ENCODE assay signal across 8 cellular contexts in genomic region chr1:42846257-42847110, GRCh38. TPM values are rescaled to one million over a fixed set of nuclear protein-coding genes. Genes with fewer than 3 reads are reported as not detected.
A peak's percentile ranks its signal among the peaks of the same experiment; 100 is the strongest.
DNase-seq lines count a peak whose midpoint lies in the region; ATAC-seq and TF ChIP-seq lines count a peak whose summit lies in the region.

Gene ZNF691, plus strand, starts transcription at chr1:42846613. Its CDS starts 3,046 bp downstream, at chr1:42849659.

- TF ChIP-seq CTCF in endodermal cell (conservative IDR thresholded peaks at IDR 0.05) = peak; percentile 67

- H3K9me3 Mint-ChIP-seq in activated CD8-positive, alpha-beta memory T cell treated with anti-CD3 and anti-CD28 coated beads, Interleukin-2, amount 10 ng/mL, durations not matched to agents 7 days and 5 days (ENCODE audit: low read depth) = peaks cover 2% of the 10 kb centered on the region
- H3K9me3 Mint-ChIP-seq in endodermal cell = peaks cover 22% of the 10 kb centered on the region

- peak within 1 kb of the TSS; percentile 91 for H3K4me3 Mint-ChIP-seq in activated CD8-positive, alpha-beta memory T cell treated with anti-CD3 and anti-CD28 coated beads, Interleukin-2, amount 10 ng/mL, durations not matched to agents 7 days and 5 days
- H3K4me3 Mint-ChIP-seq in endodermal cell = peak within 1 kb of the TSS; percentile 90

- CTCF ChIA-PET in activated CD8-positive, alpha-beta memory T cell treated with anti-CD3 and anti-CD28 coated beads, Interleukin-2, amount 10 ng/mL, durations not matched to agents 7 days and 5 days (lab: Charles Lee) = interaction anchor here (0.7 to 3.5 kb wide), 18 partner anchors 9 to 227 kb away, joined by 3 to 19 read pairs (median 6); partner anchors contain the start of genes C1orf50, ERMAP, P3H1 and SVBP

- H3K4me3 ChIP-seq in endodermal cell (ENCODE audit: low read length) = peak within 1 kb of the TSS; percentile 87

- H3K4me1 ChIP-seq in endodermal cell (ENCODE audit: control insufficient read depth, insufficient read depth, low read length) = peaks cover 3% of the 10 kb centered on the region

- in situ Hi-C loops in Caki2 (cut with HindIII; ENCODE audit: low pct_unique_long_range_greater_than_20kb, low sequenced_read_pairs) = no loop called here

- 1 to 2% methylated on average over 26 to 50 of the region's 50 CpGs for WGBS in endodermal cell (ENCODE audit: insufficient coverage in 1 of 2, insufficient read length in 1 of 2), 2 experiments

- peak; percentile 88 for ATAC-seq in GM21360 (IDR thresholded peaks at IDR 0.05; ENCODE audit: unreplicated experiment)
- ATAC-seq in activated CD8-positive, alpha-beta memory T cell treated with anti-CD3 and anti-CD28 coated beads, Interleukin-2, amount 10 ng/mL, durations not matched to agents 7 days and 5 days = peak; percentile 98

- H3K27ac Mint-ChIP-seq in activated CD8-positive, alpha-beta memory T cell treated with anti-CD3 and anti-CD28 coated beads, Interleukin-2, amount 10 ng/mL, durations not matched to agents 7 days and 5 days = peak within 1 kb of the TSS; percentile 81
- peak within 1 kb of the TSS; percentile 81 for H3K27ac Mint-ChIP-seq in endodermal cell

- no peaks in the 10 kb centered on the region for H3K27me3 Mint-ChIP-seq in activated CD8-positive, alpha-beta memory T cell treated with anti-CD3 and anti-CD28 coated beads, Interleukin-2, amount 10 ng/mL, durations not matched to agents 7 days and 5 days
- H3K27me3 Mint-ChIP-seq in endodermal cell (ENCODE audit: insufficient read depth) = no peaks in the 10 kb centered on the region

- DNase-seq in Caki2 (ENCODE audit: low read depth) (peak; percentile 94), HT1080 (ENCODE audit: low read depth) (peak; percentile 98), NOMO-1 treated with dmso at 0.1 percent for 144 hours (lab: John Stamatoyannopoulos, UW; ENCODE audit: unreplicated experiment) (peak; percentile 94), endodermal cell (peak; percentile 97), mesenteric fat pad (ENCODE audit: low spot score) (peak; percentile 94)
- DNase-seq in activated CD8-positive, alpha-beta memory T cell treated with anti-CD3 and anti-CD28 coated beads, Interleukin-2, amount 10 ng/mL, durations not matched to agents 7 days and 5 days = peak; percentile 96
- peak; percentile 55 for DNase-seq in stimulated activated CD8-positive, alpha-beta memory T cell treated with anti-CD3 and anti-CD28 coated beads, Interleukin-15, amount 100 ng/mL, for 24 hours (ENCODE audit: low read depth)

- H3K36me3 Mint-ChIP-seq in activated CD8-positive, alpha-beta memory T cell treated with anti-CD3 and anti-CD28 coated beads, Interleukin-2, amount 10 ng/mL, durations not matched to agents 7 days and 5 days = peaks cover 28% of the 10 kb centered on the region
- H3K36me3 Mint-ChIP-seq in endodermal cell (ENCODE audit: low read depth) = peaks cover 49% of the 10 kb centered on the region

- H3K27ac ChIP-seq in endodermal cell (ENCODE audit: low read depth, low read length) = no peak within 1 kb of the TSS

- peaks cover 34% of the 10 kb centered on the region for H3K4me1 Mint-ChIP-seq in activated CD8-positive, alpha-beta memory T cell treated with anti-CD3 and anti-CD28 coated beads, Interleukin-2, amount 10 ng/mL, durations not matched to agents 7 days and 5 days
- H3K4me1 Mint-ChIP-seq in endodermal cell = peaks cover 12% of the 10 kb centered on the region

- H3K9me3 ChIP-seq in endodermal cell (ENCODE audit: control insufficient read depth, low read length) = peaks cover 27% of the 10 kb centered on the region

- peaks cover 24% of the 10 kb centered on the region for H3K36me3 ChIP-seq in endodermal cell (ENCODE audit: control insufficient read depth, insufficient read depth, low read length)

- H3K27me3 ChIP-seq in endodermal cell (ENCODE audit: control insufficient read depth, insufficient read depth, low read length, poor library complexity, severe bottlenecking) = no peaks in the 10 kb centered on the region

- peak within 1 kb of the TSS; percentile 44 for H3K9ac ChIP-seq in endodermal cell (ENCODE audit: extremely low read depth, low read length, poor library complexity, severe bottlenecking)

RNA-seq across cellular contexts. Expression of gene ZNF691, which starts in this region (rescaled TPM):
- total RNA-seq in Caki2 (2014; rRNA removed; shearing (Covaris generic); ENCODE audit: low replicate concordance) = 12.4 and 23.2 TPM in 2 replicates
- total RNA-seq in HT1080 (2014; rRNA removed; shearing (Covaris generic)) = 10.6 and 12.0 TPM in 2 replicates
- 8.3 and 10.5 TPM in 2 replicates for polyA plus RNA-seq in HT1080 (2015; cell fraction: cytosol; rRNA removed)
- 20.0 and 24.5 TPM in 2 replicates for polyA plus RNA-seq in HT1080 (2015; cell fraction: nucleus; rRNA removed)
- total RNA-seq in activated CD8-positive, alpha-beta memory T cell treated with anti-CD3 and anti-CD28 coated beads, Interleukin-2, amount 10 ng/mL, durations not matched to agents 7 days and 5 days = 10 to 100 TPM in 1 of 2 experiments, 1 to 10 TPM in 1; 9.8 to 13.9 TPM
- 10 to 100 TPM; 15.5 to 16.6 TPM for total RNA-seq in endodermal cell
- polyA plus RNA-seq in endodermal cell (2013, experiment 1 of 2) = 15.2 TPM
- 12.7 TPM for polyA plus RNA-seq in endodermal cell (2013, experiment 2 of 2)
- total RNA-seq in mesenteric fat pad = 4.7 TPM
